11 cellular contexts compared by ENCODE assay signal in the genomic region with DNA sequence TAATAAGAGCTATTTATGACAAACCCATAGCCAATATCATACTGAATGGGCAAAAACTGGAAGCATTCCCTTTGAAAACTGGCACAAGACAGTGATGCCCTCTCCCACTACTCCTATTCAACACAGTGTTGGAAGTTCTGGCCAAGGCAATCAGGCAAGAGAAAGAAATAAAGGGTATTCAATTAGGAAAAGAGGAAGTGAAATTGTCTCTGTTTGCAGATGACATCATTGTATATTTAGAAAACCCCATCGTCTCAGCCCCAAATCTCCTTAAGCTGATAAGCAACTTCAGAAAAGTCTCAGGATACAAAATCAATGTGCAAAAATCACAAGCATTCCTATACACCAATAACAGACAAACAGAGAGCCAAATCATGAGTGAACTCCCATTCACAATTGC. TPM values are rescaled to one million over a fixed set of nuclear protein-coding genes. Genes with fewer than 3 reads are reported as not detected.
"Had no signal": no experiment of that assay in that cellular context is flagged by ENCODE, and none has a peak within 500 bp of the region (broad histone marks: within the 10 kb centered on the region; RNA-seq: fewer than 3 reads in every experiment).

No MANE protein-coding gene starts in this region.

RNA-seq across cellular contexts. Expression of a gene that starts 36.2 kb away (rescaled TPM):
- total RNA-seq: stomach, temporal lobe, thoracic aorta, thyroid gland, tibial nerve, transverse colon, upper lobe of right lung, ureter, urinary bladder, uterus, vagina had no signal
- polyA plus RNA-seq: stomach, urinary bladder had no signal
